ENCODE assay signal across 2 cellular contexts in the genomic region with DNA sequence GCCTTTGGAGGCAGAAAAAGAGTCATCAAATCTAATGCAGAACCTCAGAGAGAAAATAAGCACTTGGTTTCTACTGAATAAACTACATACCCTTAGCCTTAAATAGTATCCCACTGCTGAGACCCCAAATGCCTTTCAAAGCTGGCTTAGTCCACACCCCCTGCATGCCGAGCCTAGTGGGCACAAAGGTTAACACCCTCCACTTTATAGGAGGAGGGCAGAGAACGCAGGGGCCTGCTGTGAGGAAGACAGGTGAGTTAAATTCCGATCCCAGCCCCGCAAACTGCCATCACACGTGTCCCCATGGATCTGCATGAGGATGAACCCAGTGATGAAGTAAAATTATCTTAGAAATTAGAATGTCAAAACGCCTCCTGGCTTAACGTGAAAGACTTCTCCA.
TF ChIP-seq lines count a peak whose summit lies in the region.

No MANE protein-coding gene starts in this region.

TF ChIP-seq in GM23338, 12 proteins besides CTCF, POLR2A, EP300 and RAD21 (continues in another document):
- no peak for TF ChIP-seq ZNF331 (CRISPR knock-in tag; IDR thresholded peaks at IDR 0.05; ENCODE audit: low read depth)
- TF ChIP-seq, protein P1, sequence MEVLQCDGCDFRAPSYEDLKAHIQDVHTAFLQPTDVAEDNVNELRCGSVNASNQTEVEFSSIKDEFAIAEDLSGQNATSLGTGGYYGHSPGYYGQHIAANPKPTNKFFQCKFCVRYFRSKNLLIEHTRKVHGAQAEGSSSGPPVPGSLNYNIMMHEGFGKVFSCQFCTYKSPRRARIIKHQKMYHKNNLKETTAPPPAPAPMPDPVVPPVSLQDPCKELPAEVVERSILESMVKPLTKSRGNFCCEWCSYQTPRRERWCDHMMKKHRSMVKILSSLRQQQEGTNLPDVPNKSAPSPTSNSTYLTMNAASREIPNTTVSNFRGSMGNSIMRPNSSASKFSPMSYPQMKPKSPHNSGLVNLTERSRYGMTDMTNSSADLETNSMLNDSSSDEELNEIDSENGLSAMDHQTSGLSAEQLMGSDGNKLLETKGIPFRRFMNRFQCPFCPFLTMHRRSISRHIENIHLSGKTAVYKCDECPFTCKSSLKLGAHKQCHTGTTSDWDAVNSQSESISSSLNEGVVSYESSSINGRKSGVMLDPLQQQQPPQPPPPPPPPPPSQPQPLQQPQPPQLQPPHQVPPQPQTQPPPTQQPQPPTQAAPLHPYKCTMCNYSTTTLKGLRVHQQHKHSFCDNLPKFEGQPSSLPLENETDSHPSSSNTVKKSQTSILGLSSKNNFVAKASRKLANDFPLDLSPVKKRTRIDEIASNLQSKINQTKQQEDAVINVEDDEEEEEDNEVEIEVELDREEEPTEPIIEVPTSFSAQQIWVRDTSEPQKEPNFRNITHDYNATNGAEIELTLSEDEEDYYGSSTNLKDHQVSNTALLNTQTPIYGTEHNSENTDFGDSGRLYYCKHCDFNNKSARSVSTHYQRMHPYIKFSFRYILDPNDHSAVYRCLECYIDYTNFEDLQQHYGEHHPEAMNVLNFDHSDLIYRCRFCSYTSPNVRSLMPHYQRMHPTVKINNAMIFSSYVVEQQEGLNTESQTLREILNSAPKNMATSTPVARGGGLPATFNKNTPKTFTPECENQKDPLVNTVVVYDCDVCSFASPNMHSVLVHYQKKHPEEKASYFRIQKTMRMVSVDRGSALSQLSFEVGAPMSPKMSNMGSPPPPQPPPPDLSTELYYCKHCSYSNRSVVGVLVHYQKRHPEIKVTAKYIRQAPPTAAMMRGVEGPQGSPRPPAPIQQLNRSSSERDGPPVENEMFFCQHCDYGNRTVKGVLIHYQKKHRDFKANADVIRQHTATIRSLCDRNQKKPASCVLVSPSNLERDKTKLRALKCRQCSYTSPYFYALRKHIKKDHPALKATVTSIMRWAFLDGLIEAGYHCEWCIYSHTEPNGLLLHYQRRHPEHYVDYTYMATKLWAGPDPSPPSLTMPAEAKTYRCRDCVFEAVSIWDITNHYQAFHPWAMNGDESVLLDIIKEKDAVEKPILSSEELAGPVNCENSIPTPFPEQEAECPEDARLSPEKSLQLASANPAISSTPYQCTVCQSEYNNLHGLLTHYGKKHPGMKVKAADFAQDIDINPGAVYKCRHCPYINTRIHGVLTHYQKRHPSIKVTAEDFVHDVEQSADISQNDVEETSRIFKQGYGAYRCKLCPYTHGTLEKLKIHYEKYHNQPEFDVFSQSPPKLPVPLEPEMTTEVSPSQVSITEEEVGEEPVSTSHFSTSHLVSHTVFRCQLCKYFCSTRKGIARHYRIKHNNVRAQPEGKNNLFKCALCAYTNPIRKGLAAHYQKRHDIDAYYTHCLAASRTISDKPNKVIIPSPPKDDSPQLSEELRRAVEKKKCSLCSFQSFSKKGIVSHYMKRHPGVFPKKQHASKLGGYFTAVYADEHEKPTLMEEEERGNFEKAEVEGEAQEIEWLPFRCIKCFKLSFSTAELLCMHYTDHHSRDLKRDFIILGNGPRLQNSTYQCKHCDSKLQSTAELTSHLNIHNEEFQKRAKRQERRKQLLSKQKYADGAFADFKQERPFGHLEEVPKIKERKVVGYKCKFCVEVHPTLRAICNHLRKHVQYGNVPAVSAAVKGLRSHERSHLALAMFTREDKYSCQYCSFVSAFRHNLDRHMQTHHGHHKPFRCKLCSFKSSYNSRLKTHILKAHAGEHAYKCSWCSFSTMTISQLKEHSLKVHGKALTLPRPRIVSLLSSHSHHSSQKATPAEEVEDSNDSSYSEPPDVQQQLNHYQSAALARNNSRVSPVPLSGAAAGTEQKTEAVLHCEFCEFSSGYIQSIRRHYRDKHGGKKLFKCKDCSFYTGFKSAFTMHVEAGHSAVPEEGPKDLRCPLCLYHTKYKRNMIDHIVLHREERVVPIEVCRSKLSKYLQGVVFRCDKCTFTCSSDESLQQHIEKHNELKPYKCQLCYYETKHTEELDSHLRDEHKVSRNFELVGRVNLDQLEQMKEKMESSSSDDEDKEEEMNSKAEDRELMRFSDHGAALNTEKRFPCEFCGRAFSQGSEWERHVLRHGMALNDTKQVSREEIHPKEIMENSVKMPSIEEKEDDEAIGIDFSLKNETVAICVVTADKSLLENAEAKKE (CRISPR knock-in tag; IDR thresholded peaks at IDR 0.05) = no peak
- no peak for TF ChIP-seq STAT1 (IDR thresholded peaks at IDR 0.05; ENCODE audit: unreplicated experiment)
- no peak for TF ChIP-seq JUNB (IDR thresholded peaks at IDR 0.05; ENCODE audit: unreplicated experiment)
- TF ChIP-seq EZH2 (IDR thresholded peaks at IDR 0.05; ENCODE audit: low read depth, unreplicated experiment) = no peak
- TF ChIP-seq POLR2AphosphoS5 (IDR thresholded peaks at IDR 0.05; ENCODE audit: low read depth) = no peak
- TF ChIP-seq NANOG (IDR thresholded peaks at IDR 0.05; ENCODE audit: borderline replicate concordance) = no peak
- no peak for TF ChIP-seq REST (IDR thresholded peaks at IDR 0.05; ENCODE audit: unreplicated experiment)
- TF ChIP-seq, protein P2, sequence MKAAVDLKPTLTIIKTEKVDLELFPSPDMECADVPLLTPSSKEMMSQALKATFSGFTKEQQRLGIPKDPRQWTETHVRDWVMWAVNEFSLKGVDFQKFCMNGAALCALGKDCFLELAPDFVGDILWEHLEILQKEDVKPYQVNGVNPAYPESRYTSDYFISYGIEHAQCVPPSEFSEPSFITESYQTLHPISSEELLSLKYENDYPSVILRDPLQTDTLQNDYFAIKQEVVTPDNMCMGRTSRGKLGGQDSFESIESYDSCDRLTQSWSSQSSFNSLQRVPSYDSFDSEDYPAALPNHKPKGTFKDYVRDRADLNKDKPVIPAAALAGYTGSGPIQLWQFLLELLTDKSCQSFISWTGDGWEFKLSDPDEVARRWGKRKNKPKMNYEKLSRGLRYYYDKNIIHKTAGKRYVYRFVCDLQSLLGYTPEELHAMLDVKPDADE (IDR thresholded peaks at IDR 0.05) = no peak
- no peak for TF ChIP-seq ZNF114 (CRISPR knock-in tag; IDR thresholded peaks at IDR 0.05)

TF ChIP-seq in H1, 55 proteins besides CTCF, POLR2A, EP300 and RAD21:
- TF ChIP-seq, protein P3, sequence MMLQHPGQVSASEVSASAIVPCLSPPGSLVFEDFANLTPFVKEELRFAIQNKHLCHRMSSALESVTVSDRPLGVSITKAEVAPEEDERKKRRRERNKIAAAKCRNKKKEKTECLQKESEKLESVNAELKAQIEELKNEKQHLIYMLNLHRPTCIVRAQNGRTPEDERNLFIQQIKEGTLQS (IDR thresholded peaks at IDR 0.05; ENCODE audit: insufficient read depth, low read depth, low read length) = no peak
- TF ChIP-seq BCL11A (IDR thresholded peaks at IDR 0.05; ENCODE audit: low read depth in 2 of 2, low read length in 2 of 2) (no peak), BACH1 (IDR thresholded peaks at IDR 0.05; ENCODE audit: low read length) (no peak), SIN3A (conservative IDR thresholded peaks at IDR 0.05 in 1 of 2, IDR thresholded peaks at IDR 0.05 in 1 of 2; ENCODE audit: low read depth in 1 of 2, low read length in 2 of 2) (no peak), TCF12 (IDR thresholded peaks at IDR 0.05; ENCODE audit: low read depth, low read length) (no peak), SP1 (IDR thresholded peaks at IDR 0.05; ENCODE audit: low read depth, low read length) (no peak), MAX (IDR thresholded peaks at IDR 0.05) (no peak), TBP (IDR thresholded peaks at IDR 0.05; ENCODE audit: low read depth, low read length) (no peak), RBBP5 (IDR thresholded peaks at IDR 0.05; ENCODE audit: borderline replicate concordance, low read depth, low read length) (no peak)
